ENCODE assay signal across 8 cellular contexts in the genomic region with DNA sequence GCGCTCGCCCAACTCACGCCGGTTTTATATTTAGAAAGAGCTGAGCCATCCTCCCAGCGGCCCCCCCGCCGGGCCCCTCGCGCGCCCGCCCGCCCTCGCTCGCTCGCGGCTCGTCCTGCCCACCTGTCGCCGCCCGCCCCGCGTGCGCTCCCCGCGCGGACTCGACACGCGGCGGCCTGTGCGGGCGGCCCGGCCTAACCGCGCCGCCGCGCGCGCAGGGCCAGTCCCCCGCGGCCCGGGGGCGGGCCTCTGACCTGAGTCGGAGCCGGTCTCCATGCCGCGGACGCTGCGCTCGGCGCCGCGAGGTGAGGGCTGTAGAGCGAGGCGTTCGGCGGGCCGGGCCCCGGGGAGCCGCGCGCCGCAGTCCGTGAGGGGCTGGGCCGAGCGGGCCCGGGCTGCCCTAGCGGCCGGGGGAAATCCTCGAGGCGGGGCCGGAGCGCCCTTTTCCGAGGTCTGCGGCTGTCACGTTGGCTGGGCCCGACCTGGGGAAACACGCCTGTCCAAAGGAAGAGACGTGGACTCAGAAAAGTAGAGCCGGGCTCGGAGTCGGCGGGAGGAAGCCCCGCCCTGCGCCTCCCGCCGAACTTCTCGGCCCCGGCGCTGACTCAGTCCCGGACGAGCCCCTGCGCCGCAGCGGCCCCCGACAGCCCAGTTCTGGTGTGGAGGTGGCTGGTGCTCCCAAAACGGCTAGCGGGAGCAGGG.
DNase-seq lines count a peak whose midpoint lies in the region; ATAC-seq, FAIRE-seq and TF ChIP-seq lines count a peak whose summit lies in the region.

A gene with protein sequence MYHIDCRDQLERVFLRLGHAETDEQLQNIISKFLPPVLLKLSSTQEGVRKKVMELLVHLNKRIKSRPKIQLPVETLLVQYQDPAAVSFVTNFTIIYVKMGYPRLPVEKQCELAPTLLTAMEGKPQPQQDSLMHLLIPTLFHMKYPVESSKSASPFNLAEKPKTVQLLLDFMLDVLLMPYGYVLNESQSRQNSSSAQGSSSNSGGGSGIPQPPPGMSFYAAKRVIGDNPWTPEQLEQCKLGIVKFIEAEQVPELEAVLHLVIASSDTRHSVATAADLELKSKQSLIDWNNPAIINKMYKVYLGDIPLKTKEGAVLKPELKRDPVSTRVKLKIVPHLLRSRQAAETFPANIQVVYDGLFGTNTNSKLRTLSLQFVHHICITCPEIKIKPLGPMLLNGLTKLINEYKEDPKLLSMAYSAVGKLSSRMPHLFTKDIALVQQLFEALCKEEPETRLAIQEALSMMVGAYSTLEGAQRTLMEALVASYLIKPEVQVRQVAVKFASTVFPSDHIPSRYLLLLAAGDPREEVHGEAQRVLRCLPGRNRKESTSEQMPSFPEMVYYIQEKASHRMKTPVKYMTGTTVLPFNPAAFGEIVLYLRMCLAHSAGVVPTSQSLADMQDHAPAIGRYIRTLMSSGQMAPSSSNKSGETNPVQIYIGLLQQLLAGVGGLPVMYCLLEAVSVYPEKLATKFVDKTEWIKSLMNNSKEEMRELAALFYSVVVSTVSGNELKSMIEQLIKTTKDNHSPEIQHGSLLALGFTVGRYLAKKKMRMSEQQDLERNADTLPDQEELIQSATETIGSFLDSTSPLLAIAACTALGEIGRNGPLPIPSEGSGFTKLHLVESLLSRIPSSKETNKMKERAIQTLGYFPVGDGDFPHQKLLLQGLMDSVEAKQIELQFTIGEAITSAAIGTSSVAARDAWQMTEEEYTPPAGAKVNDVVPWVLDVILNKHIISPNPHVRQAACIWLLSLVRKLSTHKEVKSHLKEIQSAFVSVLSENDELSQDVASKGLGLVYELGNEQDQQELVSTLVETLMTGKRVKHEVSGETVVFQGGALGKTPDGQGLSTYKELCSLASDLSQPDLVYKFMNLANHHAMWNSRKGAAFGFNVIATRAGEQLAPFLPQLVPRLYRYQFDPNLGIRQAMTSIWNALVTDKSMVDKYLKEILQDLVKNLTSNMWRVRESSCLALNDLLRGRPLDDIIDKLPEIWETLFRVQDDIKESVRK (N-terminal part only) (minus strand): TSS at position 522 of the 702 bp plus-strand sequence. CDS start 11,465 bp downstream, outside the sequence.

- TF ChIP-seq CTCF in nephron progenitor cell (IDR thresholded peaks at IDR 0.05), result no peak

- no peaks in the 10 kb centered on the region for H3K9me3 Mint-ChIP-seq in nephron progenitor cell
- H3K9me3 Mint-ChIP-seq in stimulated activated naive CD8-positive, alpha-beta T cell treated with anti-CD3 and anti-CD28 coated beads, Interleukin-15, Interleukin-2, amounts not matched to agents 100 ng/mL and 50 ng/mL, for 24 hours, result no peaks in the 10 kb centered on the region

- peaks cover 2% of the 10 kb centered on the region for H3K36me3 Mint-ChIP-seq in nephron progenitor cell (ENCODE audit: low read depth)
- peaks cover 13% of the 10 kb centered on the region for H3K36me3 Mint-ChIP-seq in stimulated activated naive CD8-positive, alpha-beta T cell treated with anti-CD3 and anti-CD28 coated beads, Interleukin-15, Interleukin-2, amounts not matched to agents 100 ng/mL and 50 ng/mL, for 24 hours (ENCODE audit: low read depth)

- H3K4me1 Mint-ChIP-seq in nephron progenitor cell, result peaks cover 28% of the 10 kb centered on the region
- H3K4me1 Mint-ChIP-seq in stimulated activated naive CD8-positive, alpha-beta T cell treated with anti-CD3 and anti-CD28 coated beads, Interleukin-15, Interleukin-2, amounts not matched to agents 100 ng/mL and 50 ng/mL, for 24 hours (ENCODE audit: low read depth), result peaks cover 34% of the 10 kb centered on the region

- H3K4me3 Mint-ChIP-seq in nephron progenitor cell, result peak within 1 kb of the TSS; percentile 93
- peak within 1 kb of the TSS; percentile 87 for H3K4me3 Mint-ChIP-seq in stimulated activated naive CD8-positive, alpha-beta T cell treated with anti-CD3 and anti-CD28 coated beads, Interleukin-15, Interleukin-2, amounts not matched to agents 100 ng/mL and 50 ng/mL, for 24 hours

- peak within 1 kb of the TSS; percentile 93 for H3K27ac Mint-ChIP-seq in nephron progenitor cell
- peak within 1 kb of the TSS; percentile 92 for H3K27ac Mint-ChIP-seq in stimulated activated naive CD8-positive, alpha-beta T cell treated with anti-CD3 and anti-CD28 coated beads, Interleukin-15, Interleukin-2, amounts not matched to agents 100 ng/mL and 50 ng/mL, for 24 hours

- DNase-seq in DMS 273 (lab: John Stamatoyannopoulos, UW; ENCODE audit: unreplicated experiment) (peak; percentile 91), HTR-8/SVneo (ENCODE audit: insufficient read length, low spot score) (peak; percentile 80), SHP77 (lab: John Stamatoyannopoulos, UW) (peak; percentile 52 to 74), activated gamma-delta T cell treated with Interleukin-2 at 50 U/mL for 16 hours (peak; percentile 52), fibroblast of the conjunctiva (ENCODE audit: low read depth) (peak; percentile 51), nephron progenitor cell (peak; percentile 74)

- peaks cover 3% of the 10 kb centered on the region for H3K27me3 Mint-ChIP-seq in nephron progenitor cell (ENCODE audit: low read depth, poor library complexity)
- peaks cover 6% of the 10 kb centered on the region for H3K27me3 Mint-ChIP-seq in stimulated activated naive CD8-positive, alpha-beta T cell treated with anti-CD3 and anti-CD28 coated beads, Interleukin-15, Interleukin-2, amounts not matched to agents 100 ng/mL and 50 ng/mL, for 24 hours

- ATAC-seq in GM21381 (IDR thresholded peaks at IDR 0.05; ENCODE audit: unreplicated experiment), result peak; percentile 49

- FAIRE-seq in HTR-8/SVneo (lab: Jason Lieb, UNC), result no peak

Comparison
In these comparisons a context has a peak if more than half of its experiments do, and no peak if none do; other contexts are left out.
1. Peak in every context shown above with its lines: DNase-seq and ATAC-seq.